In genomic region chr3:50010959-50011358, GRCh38 we compare ENCODE assay signal across 20 cellular contexts.
DNase-seq lines count a peak whose midpoint lies in the region; ATAC-seq and TF ChIP-seq lines count a peak whose summit lies in the region.
"Had no signal": no experiment of that assay in that cellular context is flagged by ENCODE, and none has a peak within 500 bp of the region (broad histone marks: within the 10 kb centered on the region; RNA-seq: fewer than 3 reads in every experiment).

No MANE protein-coding gene starts in this region.

- no peak overlapping the region for H3K23ac ChIP-seq in trophoblast cell (ENCODE audit: low read length)

- POLR2A ChIA-PET in PC-3 (lab: Charles Lee; ENCODE audit: unreplicated experiment) = no interaction called here

- H3K4me2 ChIP-seq in PC-3 (ENCODE audit: low read length) (no peak overlapping the region), trophoblast cell (ENCODE audit: low read length) (no peak overlapping the region)

- no peak overlapping the region for H4K8ac ChIP-seq in trophoblast cell (ENCODE audit: low read depth, low read length)

- no peak overlapping the region for H2BK5ac ChIP-seq in trophoblast cell (ENCODE audit: low read depth, low read length, poor library complexity)

- H3F3A ChIP-seq in PC-3 (ENCODE audit: low read length, unreplicated experiment) = no peaks in the 10 kb centered on the region

- H3K27me3 ChIP-seq in PC-3 (ENCODE audit: low read length) = no peaks in the 10 kb centered on the region
- H3K27me3 ChIP-seq in trophoblast cell (ENCODE audit: insufficient read depth, low read length) = no peaks in the 10 kb centered on the region
- H3K27me3 ChIP-seq: gastroesophageal sphincter, testis, vagina had no signal

- H3K14ac ChIP-seq in trophoblast cell (ENCODE audit: low read length) = no peak overlapping the region

- H3K9ac ChIP-seq in PC-3 (ENCODE audit: low read length) = no peak overlapping the region
- H3K9ac ChIP-seq in trophoblast cell (ENCODE audit: low read length) = no peak overlapping the region

- intact Hi-C loops in PC-3 (cut with micrococcal nuclease) = no loop called here

- no peaks in the 10 kb centered on the region for H4K20me1 ChIP-seq in PC-3 (ENCODE audit: low read length)

- BruUV-seq in PC-3 (replicated peaks; lab: Mats Ljungman, UMichigan) = no TSS peak

- 0 out of 2 replicates have a peak, but pooled peaks cover 6% of the 10 kb centered on the region for H3K36me3 ChIP-seq in PC-3 (ENCODE audit: low read depth, low read length)
- peaks cover 5 to 12% of the 10 kb centered on the region in 2 experiments for H3K36me3 ChIP-seq in trophoblast cell (ENCODE audit: control insufficient read depth in 1 of 2, insufficient read depth in 2 of 2, low read length in 2 of 2)
- H3K36me3 ChIP-seq: vagina had no signal

- DNase-seq in HCEC 1CT = peak; percentile 47
- peak; percentile 65 for DNase-seq in PC-3
- DNase-seq in epithelial cell of prostate (ENCODE audit: low read depth, low spot score) = no peak
- peak; percentile 58 to 74 for DNase-seq in trophoblast cell
- no peak for DNase-seq in activated CD4-positive, alpha-beta T cell treated with anti-CD3 and anti-CD28 coated beads for 4 hours
- DNase-seq: activated CD4-positive, alpha-beta T cell treated with anti-CD3 and anti-CD28 coated beads for 1 hour; activated naive CD4-positive, alpha-beta T cell treated with anti-CD3 and anti-CD28 coated beads, Interleukin-2, amount 10 ng/mL, durations not matched to agents 7 days and 5 days; activated T-cell treated with anti-CD3 and anti-CD28 coated beads, Interleukin-2, amount 50 U/mL, for 4 hours; NCI-H1436; NCI-H524 treated with DMSO at 0.1 percent for 48 hours; SW 1271; testis had no signal

- no peaks in the 10 kb centered on the region for H3K9me2 ChIP-seq in PC-3 (replicated peaks; ENCODE audit: low read length)

- CTCF ChIA-PET in PC-3 (lab: Charles Lee) = no interaction called here

- no peak overlapping the region for H4K91ac ChIP-seq in trophoblast cell (ENCODE audit: low read depth, low read length)

- H3K27ac ChIP-seq in PC-3 (ENCODE audit: low read length) (no peak overlapping the region), epithelial cell of prostate (peak overlapping the region; percentile 18), trophoblast cell (ENCODE audit: low read depth, low read length) (no peak overlapping the region)
- H3K27ac ChIP-seq: gastroesophageal sphincter, HL-60, skin epidermis, testis, vagina had no signal

- H3K4me1 ChIP-seq in PC-3 (ENCODE audit: insufficient read depth, low read length) = no peaks in the 10 kb centered on the region; the same call in 1 of the 2 replicates
- H3K4me1 ChIP-seq in trophoblast cell (ENCODE audit: control insufficient read depth in 1 of 2, insufficient read depth in 2 of 2, low read length in 2 of 2) = no peaks in the 10 kb centered on the region
- H3K4me1 ChIP-seq: gastroesophageal sphincter, testis, vagina had no signal

- H3K9me3 ChIP-seq in PC-3 (ENCODE audit: low read length) (no peaks in the 10 kb centered on the region), trophoblast cell (ENCODE audit: insufficient read depth, low read depth, low read length) (no peaks in the 10 kb centered on the region)
- H3K9me3 ChIP-seq: gastroesophageal sphincter, testis, vagina had no signal

- H3K4ac ChIP-seq in trophoblast cell (ENCODE audit: low read depth, low read length) = no peak overlapping the region

- TF ChIP-seq CTCF in PC-3 (conservative IDR thresholded peaks at IDR 0.05; ENCODE audit: low read depth, low read length) = no peak

- H3K18ac ChIP-seq in trophoblast cell (ENCODE audit: low read length) = no peak overlapping the region

- no peak overlapping the region for H3K4me3 ChIP-seq in PC-3 (ENCODE audit: low read length)
- no peak overlapping the region for H3K4me3 ChIP-seq in trophoblast cell (ENCODE audit: low read depth, low read length)
- H3K4me3 ChIP-seq: gastroesophageal sphincter, lung, skin epidermis, testis, vagina had no signal

- no peak overlapping the region for H2BK120ac ChIP-seq in trophoblast cell (ENCODE audit: insufficient read depth, low read length, poor library complexity)

- H2AK5ac ChIP-seq in trophoblast cell (ENCODE audit: low read length) = no peak overlapping the region

- no peak overlapping the region for H2BK12ac ChIP-seq in trophoblast cell (ENCODE audit: low read length)

- no peaks in the 10 kb centered on the region for H3K79me1 ChIP-seq in trophoblast cell (ENCODE audit: low read length)

- no peak overlapping the region for H4K12ac ChIP-seq in trophoblast cell (ENCODE audit: low read depth, low read length)

- H2AFZ ChIP-seq in PC-3 (ENCODE audit: low read length) (no peak overlapping the region), trophoblast cell (ENCODE audit: insufficient read depth, low read length, poor library complexity) (no peak overlapping the region)

- WGBS in trophoblast cell (ENCODE audit: extremely low coverage, insufficient coverage, insufficient read length) = no CpG with 5 or more reads among the region's 1 CpG

- no peaks in the 10 kb centered on the region for H3K79me2 ChIP-seq in PC-3 (ENCODE audit: low read length)
- H3K79me2 ChIP-seq in trophoblast cell (ENCODE audit: control insufficient read depth, insufficient read depth, low read length, poor library complexity) = no peaks in the 10 kb centered on the region

- peak; percentile 67 for ATAC-seq in PC-3
- ATAC-seq in GM18511 (IDR thresholded peaks at IDR 0.05; ENCODE audit: unreplicated experiment) = no peak
- no peak for ATAC-seq in GM18867 (IDR thresholded peaks at IDR 0.05; ENCODE audit: unreplicated experiment)
- ATAC-seq: activated T-cell treated with anti-CD3 and anti-CD28 coated beads, Interleukin-2, amount 50 U/mL, for 4 hours; gastroesophageal sphincter; stimulated activated memory B cell treated with anti-CD40 and anti-IgM and Interleukin-4, amounts not matched to agents 10 μg/mL and 1 μg/mL and 100 μg/mL, for 72 hours had no signal

Comparison
In these comparisons a context has a peak if more than half of its experiments do, and no peak if none do; other contexts are left out.
1. DNase-seq: peak in HCEC 1CT (single experiment), PC-3 (single experiment) and trophoblast cell (2 of 2); none in epithelial cell of prostate (single experiment) and activated CD4-positive, alpha-beta T cell treated with anti-CD3 and anti-CD28 coated beads for 4 hours (0 of 2).